Comparison of ENCODE assay signal across 15 cellular contexts in the genomic region with DNA sequence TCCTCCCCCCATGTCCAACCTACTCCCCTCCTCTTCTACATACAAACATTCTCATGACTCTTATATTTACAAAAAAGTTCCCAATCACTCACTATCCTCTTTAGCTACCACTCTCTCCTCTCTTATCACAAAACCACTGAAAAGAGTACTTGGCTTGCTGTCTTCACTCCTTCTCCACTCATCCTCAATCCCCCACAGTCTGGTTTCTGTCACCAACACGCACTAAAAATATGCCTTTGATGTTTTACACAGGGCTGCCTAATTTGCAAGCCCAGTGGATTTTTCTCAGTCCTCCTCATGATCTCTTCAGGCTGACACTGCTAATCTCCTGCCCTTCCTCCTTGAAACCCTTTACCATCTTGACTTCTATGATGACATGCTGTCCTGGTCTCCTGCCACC.
DNase-seq lines count a peak whose midpoint lies in the region; ATAC-seq and TF ChIP-seq lines count a peak whose summit lies in the region.
"Had no signal": no experiment of that assay in that cellular context is flagged by ENCODE, and none has a peak within 500 bp of the region (broad histone marks: within the 10 kb centered on the region; RNA-seq: fewer than 3 reads in every experiment).

No MANE protein-coding gene starts in this region.

- peaks cover 27 to 69% of the 10 kb centered on the region in 2 donors for H3K4me1 ChIP-seq in left lung
- peaks cover 0 to 100% (median 100%) of the 10 kb centered on the region in 4 donors for H3K4me1 ChIP-seq in sigmoid colon
- peaks cover 59 to 77% (median 68%) of the 10 kb centered on the region in 4 donors for H3K4me1 ChIP-seq in upper lobe of left lung

- intact Hi-C loops in Right ventricle myocardium superior (cut with DNase I) = no loop called here
- intact Hi-C loops in left lung (cut with DNase I) = no loop called here
- intact Hi-C loops in sigmoid colon (cut with DNase I) = no loop called here
- intact Hi-C loops in activated naive CD4-positive, alpha-beta T cell treated with anti-CD3 and anti-CD28 coated beads for 36 hours (cut with micrococcal nuclease) = no loop called here

- 80 to 86% methylated on average over 1 of the region's 1 CpG for WGBS in sigmoid colon, 2 donors
- WGBS in upper lobe of left lung, 2 donors = 58 to 67% methylated on average over 1 of the region's 1 CpG

- CTCF ChIA-PET in activated naive CD4-positive, alpha-beta T cell treated with anti-CD3 and anti-CD28 coated beads for 36 hours (lab: Charles Lee) = no interaction called here

- H3K36me3 ChIP-seq in left lung (peaks cover 7 to 46% of the 10 kb centered on the region in 2 donors), sigmoid colon (peaks cover 35 to 75% (median 60%) of the 10 kb centered on the region in 4 donors), upper lobe of left lung (peaks cover 15 to 63% (median 25%) of the 10 kb centered on the region in 4 donors)

- TF ChIP-seq POLR2A in sigmoid colon (IDR thresholded peaks at IDR 0.05) = no peak
- TF ChIP-seq POLR2A in upper lobe of left lung (IDR thresholded peaks at IDR 0.05) = no peak

- no peak overlapping the region for H3K4me3 Mint-ChIP-seq in activated naive CD4-positive, alpha-beta T cell treated with anti-CD3 and anti-CD28 coated beads for 36 hours

- H3K27me3 ChIP-seq in left lung (no peaks in the 10 kb centered on the region), sigmoid colon (no peaks in the 10 kb centered on the region), upper lobe of left lung (no peaks in the 10 kb centered on the region)

- H3K27ac ChIP-seq in left lung = peak overlapping the region; percentile 50 to 61
- H3K27ac ChIP-seq in sigmoid colon = peak overlapping the region; percentile 86 to 98 (median 92)
- peak overlapping the region in 2 of 4 donors; percentile 18 to 45 for H3K27ac ChIP-seq in upper lobe of left lung
- H3K27ac ChIP-seq: BLaER1 treated with 17β-estradiol and CSF1 and Interleukin-3, amounts not matched to agents 10 nM and 100 nM had no signal

- no peaks in the 10 kb centered on the region for H3K27me3 Mint-ChIP-seq in activated naive CD4-positive, alpha-beta T cell treated with anti-CD3 and anti-CD28 coated beads for 36 hours (ENCODE audit: low read depth)

- no peak overlapping the region for H3K27ac Mint-ChIP-seq in activated naive CD4-positive, alpha-beta T cell treated with anti-CD3 and anti-CD28 coated beads for 36 hours

- peaks cover 0 to 6% of the 10 kb centered on the region in 2 donors for H3K9me3 ChIP-seq in left lung
- peaks cover 0 to 2% (median 0%) of the 10 kb centered on the region in 4 donors for H3K9me3 ChIP-seq in sigmoid colon
- no peaks in the 10 kb centered on the region for H3K9me3 ChIP-seq in upper lobe of left lung

- no peaks in the 10 kb centered on the region for H3K9me3 Mint-ChIP-seq in activated naive CD4-positive, alpha-beta T cell treated with anti-CD3 and anti-CD28 coated beads for 36 hours

- ATAC-seq in Right ventricle myocardium superior (ENCODE audit: poor library complexity) = peak; percentile 49
- ATAC-seq in left lung = peak; percentile 2
- no peak for ATAC-seq in upper lobe of left lung (ENCODE audit: low FRiP score in 2 of 2)

- H3K36me3 Mint-ChIP-seq in activated naive CD4-positive, alpha-beta T cell treated with anti-CD3 and anti-CD28 coated beads for 36 hours (ENCODE audit: low read depth) = no peaks in the 10 kb centered on the region

- TF ChIP-seq EP300 in sigmoid colon (IDR thresholded peaks at IDR 0.05) = no peak
- TF ChIP-seq EP300 in upper lobe of left lung (IDR thresholded peaks at IDR 0.05) = peak in 1 of 4 donors; percentile 53

- no peak for TF ChIP-seq CTCF in left lung (IDR thresholded peaks at IDR 0.05)
- no peak for TF ChIP-seq CTCF in sigmoid colon (IDR thresholded peaks at IDR 0.05)
- no peak for TF ChIP-seq CTCF in upper lobe of left lung (IDR thresholded peaks at IDR 0.05)

- H3K4me3 ChIP-seq in left lung (no peak overlapping the region), sigmoid colon (no peak overlapping the region), upper lobe of left lung (no peak overlapping the region)
- H3K4me3 ChIP-seq: BLaER1 treated with 17β-estradiol and CSF1 and Interleukin-3, amounts not matched to agents 10 nM and 100 nM had no signal

- no peaks in the 10 kb centered on the region for H3K4me1 Mint-ChIP-seq in activated naive CD4-positive, alpha-beta T cell treated with anti-CD3 and anti-CD28 coated beads for 36 hours (ENCODE audit: low read depth)

- DNase-seq in ELF-1 (ENCODE audit: low read depth, low spot score) = peak; percentile 61
- DNase-seq in Right ventricle myocardium superior = no peak
- no peak for DNase-seq in left lung
- no peak for DNase-seq in sigmoid colon
- DNase-seq in activated T-cell treated with anti-CD3 and anti-CD28 coated beads, Interleukin-2, amount 50 U/mL, for 48 hours = no peak
- DNase-seq in activated naive CD4-positive, alpha-beta T cell treated with anti-CD3 and anti-CD28 coated beads for 36 hours = no peak
- DNase-seq in upper lobe of left lung = no peak
- no peak for DNase-seq in NCI-H2107 (lab: John Stamatoyannopoulos, UW)
- DNase-seq: DMS153, HCEC 1CT, NCI-H1436 treated with DMSO at 0.1 percent for 48 hours, NCI-H2081 treated with DMSO at 0.1 percent for 48 hours, NCI-H226, NCI-H526 treated with DMSO at 0.1 percent for 48 hours had no signal

Comparison
In these comparisons a context has a peak if more than half of its experiments do, and no peak if none do; other contexts are left out.
1. ATAC-seq: peak in Right ventricle myocardium superior (single experiment) and left lung (single experiment); none in upper lobe of left lung (0 of 2).